Comparison of ENCODE assay signal across 21 cellular contexts in genomic region chr21:32056791-32057190, GRCh38.
DNase-seq lines count a peak whose midpoint lies in the region; ATAC-seq and TF ChIP-seq lines count a peak whose summit lies in the region.
"Had no signal": no experiment of that assay in that cellular context is flagged by ENCODE, and none has a peak within 500 bp of the region (broad histone marks: within the 10 kb centered on the region; RNA-seq: fewer than 3 reads in every experiment).

No MANE protein-coding gene starts in this region.

- H3K4me3 ChIP-seq in esophagus muscularis mucosa: no peak overlapping the region
- H3K4me3 ChIP-seq in mesenchymal stem cell (ENCODE audit: insufficient read depth in 1 of 2, low read depth in 1 of 2, low read length in 2 of 2): no peak overlapping the region
- H3K4me3 ChIP-seq: BLaER1, GM23248, HAP-1 had no signal

- H3K27me3 ChIP-seq in esophagus muscularis mucosa (peaks cover 0 to 7% (median 0%) of the 10 kb centered on the region in 4 donors), mesenchymal stem cell (ENCODE audit: control insufficient read depth in 1 of 2, insufficient read depth in 1 of 2, low read length in 2 of 2) (no peaks in the 10 kb centered on the region)
- H3K27me3 ChIP-seq: BLaER1 had no signal

- H3K36me3 ChIP-seq in esophagus muscularis mucosa: no peaks in the 10 kb centered on the region
- no peaks in the 10 kb centered on the region for H3K36me3 ChIP-seq in mesenchymal stem cell (ENCODE audit: control insufficient read depth in 1 of 2, insufficient read depth in 2 of 2, low read depth in 1 of 2, low read length in 2 of 2)
- H3K36me3 ChIP-seq: BLaER1, HAP-1 had no signal

- no peak overlapping the region for H2BK120ac ChIP-seq in mesenchymal stem cell (ENCODE audit: low read depth, low read length)

- H4K8ac ChIP-seq in mesenchymal stem cell (ENCODE audit: low read length): no peak overlapping the region

- H3K9ac ChIP-seq in mesenchymal stem cell (ENCODE audit: low read length): no peak overlapping the region
- H3K9ac ChIP-seq: BLaER1, GM23248 had no signal

- no peak overlapping the region for H3K18ac ChIP-seq in mesenchymal stem cell (ENCODE audit: low read depth in 1 of 2, low read length in 2 of 2)

- TF ChIP-seq POLR2A in esophagus muscularis mucosa (IDR thresholded peaks at IDR 0.05; ENCODE audit: low read depth): no peak

- no peak overlapping the region for H3K4ac ChIP-seq in mesenchymal stem cell (ENCODE audit: low read depth in 1 of 2, low read length in 2 of 2)

- H3K9me3 ChIP-seq in esophagus muscularis mucosa (peaks cover 0 to 12% (median 7%) of the 10 kb centered on the region in 4 donors), mesenchymal stem cell (ENCODE audit: control insufficient read depth, low read length) (peaks cover 7% of the 10 kb centered on the region)
- H3K9me3 ChIP-seq: HAP-1 had no signal

- no peak overlapping the region for H2AK5ac ChIP-seq in mesenchymal stem cell (ENCODE audit: low read length, severe bottlenecking)

- peak overlapping the region; percentile 4 for H3K4me2 ChIP-seq in mesenchymal stem cell (ENCODE audit: low read length, poor library complexity, severe bottlenecking)
- H3K4me2 ChIP-seq: BLaER1 had no signal

- TF ChIP-seq EP300 in esophagus muscularis mucosa (IDR thresholded peaks at IDR 0.05): no peak

- H3K14ac ChIP-seq in mesenchymal stem cell (ENCODE audit: low read length in 2 of 2): no peak overlapping the region

- no peak for TF ChIP-seq CTCF in esophagus muscularis mucosa (IDR thresholded peaks at IDR 0.05)

- H3K4me1 ChIP-seq in esophagus muscularis mucosa (no peaks in the 10 kb centered on the region), mesenchymal stem cell (ENCODE audit: control insufficient read depth, insufficient read depth, low read depth, low read length) (peaks cover 1% of the 10 kb centered on the region)
- H3K4me1 ChIP-seq: BLaER1, HAP-1 had no signal

- no peak overlapping the region for H2BK15ac ChIP-seq in mesenchymal stem cell (ENCODE audit: low read depth, poor library complexity, severe bottlenecking)

- no peak for ATAC-seq in GM21423 (IDR thresholded peaks at IDR 0.05; ENCODE audit: unreplicated experiment)
- ATAC-seq: HepG2 had no signal

- no peak overlapping the region for H3K23ac ChIP-seq in mesenchymal stem cell (ENCODE audit: low read length in 2 of 2)

- no peaks in the 10 kb centered on the region for H3K79me1 ChIP-seq in mesenchymal stem cell (replicated peaks; ENCODE audit: low read length, poor library complexity, severe bottlenecking)

- no peak overlapping the region for H2AFZ ChIP-seq in mesenchymal stem cell (ENCODE audit: low read depth, low read length)
- H2AFZ ChIP-seq: GM23248 had no signal

- H2BK12ac ChIP-seq in mesenchymal stem cell (ENCODE audit: low read length in 2 of 2): no peak overlapping the region

- 78% methylated on average over 8 of the region's 8 CpGs for WGBS in esophagus muscularis mucosa
- WGBS in mesenchymal stem cell: 67% methylated on average over 4 of the region's 8 CpGs

- H2BK5ac ChIP-seq in mesenchymal stem cell (ENCODE audit: low read depth, low read length, poor library complexity, severe bottlenecking): no peak overlapping the region

- H3K27ac ChIP-seq in esophagus muscularis mucosa (replicated peaks in 1 of 4): no peak overlapping the region
- no peak overlapping the region for H3K27ac ChIP-seq in mesenchymal stem cell (ENCODE audit: low read length, poor library complexity, severe bottlenecking)
- H3K27ac ChIP-seq: 22Rv1, BLaER1, GM23248 had no signal

- DNase-seq in activated CD8-positive, alpha-beta memory T cell treated with anti-CD3 and anti-CD28 coated beads, Interleukin-2, amount 50 U/mL, for 48 hours: peak; percentile 26
- no peak for DNase-seq in activated CD8-positive, alpha-beta memory T cell treated with anti-CD3 and anti-CD28 coated beads for 24 hours
- DNase-seq in esophagus muscularis mucosa (ENCODE audit: extremely low spot score): peak; percentile 29
- DNase-seq in mesenchymal stem cell: no peak
- no peak for DNase-seq in DMS114 treated with DMSO at 0.1 percent for 48 hours (lab: John Stamatoyannopoulos, UW; ENCODE audit: unreplicated experiment)
- DNase-seq in DMS79 treated with DMSO at 0.1 percent for 48 hours (lab: John Stamatoyannopoulos, UW): no peak
- DNase-seq in HCEC 1CT: no peak
- DNase-seq: AML-193; Calu3; CD4-positive, alpha-beta T cell; DMS 273 treated with DMSO at 0.1 percent for 48 hours; DMS79; EL; GDM1; GM23248; HFFc6 had no signal

- H4K91ac ChIP-seq in mesenchymal stem cell (ENCODE audit: low read length): no peak overlapping the region

- intact Hi-C loops in esophagus muscularis mucosa (cut with DNase I): no loop called here

Comparison
In these comparisons a context has a peak if more than half of its experiments do, and no peak if none do; other contexts are left out.
1. DNase-seq: peak in activated CD8-positive, alpha-beta memory T cell treated with anti-CD3 and anti-CD28 coated beads, Interleukin-2, amount 50 U/mL, for 48 hours (single experiment) and esophagus muscularis mucosa (single experiment); none in activated CD8-positive, alpha-beta memory T cell treated with anti-CD3 and anti-CD28 coated beads for 24 hours (single experiment), mesenchymal stem cell (single experiment), DMS114 treated with DMSO at 0.1 percent for 48 hours (single experiment), DMS79 treated with DMSO at 0.1 percent for 48 hours (single experiment) and HCEC 1CT (single experiment).